Comparison of ENCODE assay signal across 9 cellular contexts in the genomic region with DNA sequence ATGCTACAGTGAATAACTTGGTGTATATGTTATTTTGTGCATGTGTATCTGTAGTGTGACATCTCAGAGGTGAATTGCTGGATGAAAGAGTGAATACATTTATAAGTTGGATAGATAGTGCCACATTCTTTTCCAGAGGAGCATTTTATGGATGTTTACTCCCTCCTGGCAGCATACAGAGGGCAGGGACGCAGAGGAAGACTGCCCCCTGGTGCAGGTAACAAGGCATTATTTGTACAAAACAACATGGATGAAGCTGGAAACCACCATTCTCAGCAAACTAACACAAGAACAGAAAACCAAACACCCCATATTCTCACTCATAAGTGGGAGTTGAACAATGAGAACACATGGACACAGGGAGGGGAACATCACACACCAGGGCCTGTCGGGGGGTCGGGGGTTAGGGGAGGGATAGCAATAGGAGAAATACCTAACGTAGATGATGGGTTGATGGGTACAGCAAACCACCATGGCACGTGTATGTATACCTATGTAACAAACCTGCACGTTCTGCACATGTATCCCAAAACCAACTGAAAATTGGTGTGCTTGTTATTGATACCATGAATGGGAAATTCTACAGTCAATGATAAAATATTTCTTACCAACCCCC. TPM values are rescaled to one million over a fixed set of nuclear protein-coding genes. Genes with fewer than 3 reads are reported as not detected.
DNase-seq lines count a peak whose midpoint lies in the region; ATAC-seq and TF ChIP-seq lines count a peak whose summit lies in the region.
"Had no signal": no experiment of that assay in that cellular context is flagged by ENCODE, and none has a peak within 500 bp of the region (broad histone marks: within the 10 kb centered on the region; RNA-seq: fewer than 3 reads in every experiment).

No MANE protein-coding gene starts in this region.

- no peaks in the 10 kb centered on the region for H3K9me3 ChIP-seq in gastrocnemius medialis

- no peaks in the 10 kb centered on the region for H3K36me3 ChIP-seq in gastrocnemius medialis

- no peaks in the 10 kb centered on the region for H3K4me1 ChIP-seq in gastrocnemius medialis

- DNase-seq in NCI-H1105 treated with DMSO at 0.1 percent for 48 hours (lab: John Stamatoyannopoulos, UW) = peak; percentile 5
- no peak for DNase-seq in NCI-H1105 (lab: John Stamatoyannopoulos, UW)
- peak; percentile 49 for DNase-seq in NCI-H1694 treated with DMSO at 0.1 percent for 48 hours (lab: John Stamatoyannopoulos, UW)
- peak; percentile 44 for DNase-seq in fibroblast of mammary gland (ENCODE audit: low read depth)
- DNase-seq in gastrocnemius medialis = no peak
- no peak for DNase-seq in NCI-H128 (lab: John Stamatoyannopoulos, UW; ENCODE audit: unreplicated experiment)
- DNase-seq in NOMO-1 (lab: John Stamatoyannopoulos, UW; ENCODE audit: unreplicated experiment in 2 of 2) = no peak

- in situ Hi-C loops in gastrocnemius medialis (cut with MboI; ENCODE audit: low sequenced_read_pairs in 4 of 4) = no loop called here

- TF ChIP-seq CTCF in fibroblast of mammary gland (conservative IDR thresholded peaks at IDR 0.05; ENCODE audit: control insufficient read depth, insufficient read depth, low read depth, low read length) (peak; percentile 65), gastrocnemius medialis (IDR thresholded peaks at IDR 0.05 in 4 of 5, conservative IDR thresholded peaks at IDR 0.05 in 1 of 5) (peak in 4 of 5 experiments; percentile 29 to 42 (median 38))

- intact Hi-C loops in gastrocnemius medialis (cut with DNase I; ENCODE audit: low total_unique reads) = no loop called here

- H3K27me3 ChIP-seq in gastrocnemius medialis = no peaks in the 10 kb centered on the region

- no peak for TF ChIP-seq POLR2A in gastrocnemius medialis (IDR thresholded peaks at IDR 0.05)

- ATAC-seq in gastrocnemius medialis (no peak), HG03175 (IDR thresholded peaks at IDR 0.05; ENCODE audit: unreplicated experiment) (no peak)

- no peak overlapping the region for H3K27ac ChIP-seq in gastrocnemius medialis

- H3K4me3 ChIP-seq in fibroblast of mammary gland (ENCODE audit: control insufficient read depth, low read depth, low read length) (no peak overlapping the region), gastrocnemius medialis (no peak overlapping the region)

RNA-seq across cellular contexts. Expression of a gene that starts 57.9 kb away (rescaled TPM):
- total RNA-seq in gastrocnemius medialis = under 1 TPM in 2 of 4 donors, not detected in 2; 0.03 to 0.07 TPM
- total RNA-seq: B cell had no signal

Comparison
In these comparisons a context has a peak if more than half of its experiments do, and no peak if none do; other contexts are left out.
1. DNase-seq: peak in NCI-H1105 treated with DMSO at 0.1 percent for 48 hours (single experiment), NCI-H1694 treated with DMSO at 0.1 percent for 48 hours (single experiment) and fibroblast of mammary gland (single experiment); none in NCI-H1105 (single experiment), gastrocnemius medialis (0 of 2), NCI-H128 (single experiment) and NOMO-1 (0 of 2).